ENCODE assay signal across 20 cellular contexts in genomic region chr13:76336889-76337844, GRCh38.
DNase-seq lines count a peak whose midpoint lies in the region; ATAC-seq and TF ChIP-seq lines count a peak whose summit lies in the region.
"Had no signal": no experiment of that assay in that cellular context is flagged by ENCODE, and none has a peak within 500 bp of the region (broad histone marks: within the 10 kb centered on the region; RNA-seq: fewer than 3 reads in every experiment).

No MANE protein-coding gene starts in this region.

- H3K27ac ChIP-seq in cardiac muscle cell (peak overlapping the region; percentile 2), gastrocnemius medialis (no peak overlapping the region)

- CTCF ChIA-PET in WTC11 (lab: Charles Lee): no interaction called here

- H3K27me3 ChIP-seq in MG63: no peaks in the 10 kb centered on the region
- no peaks in the 10 kb centered on the region for H3K27me3 ChIP-seq in cardiac muscle cell
- no peaks in the 10 kb centered on the region for H3K27me3 ChIP-seq in gastrocnemius medialis

- H3K4me1 ChIP-seq in cardiac muscle cell (ENCODE audit: low read depth): no peaks in the 10 kb centered on the region
- H3K4me1 ChIP-seq in gastrocnemius medialis: no peaks in the 10 kb centered on the region

- H3K9me3 Mint-ChIP-seq in WTC11: peaks cover 4% of the 10 kb centered on the region

- no peak overlapping the region for H3K4me3 ChIP-seq in MG63
- H3K4me3 ChIP-seq in cardiac muscle cell: no peak overlapping the region
- no peak overlapping the region for H3K4me3 ChIP-seq in gastrocnemius medialis

- TF ChIP-seq POLR2A in gastrocnemius medialis (IDR thresholded peaks at IDR 0.05): no peak

- H3K36me3 Mint-ChIP-seq in WTC11: peaks cover 4% of the 10 kb centered on the region
- H3K36me3 Mint-ChIP-seq: CD4-positive, CD25-positive, alpha-beta regulatory T cell had no signal

- intact Hi-C loops in gastrocnemius medialis (cut with DNase I; ENCODE audit: low total_unique reads): no loop called here

- H3K36me3 ChIP-seq in MG63 (no peaks in the 10 kb centered on the region), cardiac muscle cell (no peaks in the 10 kb centered on the region), gastrocnemius medialis (no peaks in the 10 kb centered on the region)

- H3K9me3 ChIP-seq in MG63 (no peaks in the 10 kb centered on the region), cardiac muscle cell (ENCODE audit: low read depth) (no peaks in the 10 kb centered on the region), gastrocnemius medialis (no peaks in the 10 kb centered on the region)

- peak; percentile 8 for DNase-seq in MG63
- no peak for DNase-seq in WTC11 (ENCODE audit: low spot score)
- no peak for DNase-seq in cardiac muscle cell (ENCODE audit: low read depth in 1 of 2, low spot score in 1 of 2)
- peak; percentile 10 for DNase-seq in iPS-NIHi7 (ENCODE audit: extremely low spot score)
- no peak for DNase-seq in activated CD8-positive, alpha-beta memory T cell treated with anti-CD3 and anti-CD28 coated beads, Interleukin-2, amount 50 U/mL, for 48 hours
- no peak for DNase-seq in gastrocnemius medialis
- DNase-seq: CD4-positive, CD25-positive, alpha-beta regulatory T cell; DMS79; H9; HFFc6; NCI-H1092 treated with DMSO at 0.1 percent for 48 hours; NCI-H1436 treated with DMSO at 0.1 percent for 48 hours; NCI-H1930; NCI-H510A treated with DMSO at 0.1 percent for 48 hours; NCI-H748 treated with DMSO at 0.1 percent for 48 hours; NK-92 treated with Interleukin-12 subunit alpha and Interleukin-12 subunit beta, amount 100 ng/mL, for 24 hours; OCI-M1; SHP77 had no signal

- in situ Hi-C loops in gastrocnemius medialis (cut with MboI; ENCODE audit: low sequenced_read_pairs in 4 of 4): no loop called here

- H3K4me1 Mint-ChIP-seq in WTC11: no peaks in the 10 kb centered on the region
- H3K4me1 Mint-ChIP-seq: CD4-positive, CD25-positive, alpha-beta regulatory T cell had no signal

- no peak overlapping the region for H3K4me3 Mint-ChIP-seq in WTC11
- H3K4me3 Mint-ChIP-seq: CD4-positive, CD25-positive, alpha-beta regulatory T cell; H9; HFFc6 had no signal

- TF ChIP-seq CTCF in WTC11 (IDR thresholded peaks at IDR 0.05): no peak
- TF ChIP-seq CTCF in cardiac muscle cell (IDR thresholded peaks at IDR 0.05; ENCODE audit: low read depth, low read length): no peak
- TF ChIP-seq CTCF in gastrocnemius medialis (IDR thresholded peaks at IDR 0.05 in 4 of 5, conservative IDR thresholded peaks at IDR 0.05 in 1 of 5): no peak

- peak; percentile 69 for ATAC-seq in WTC11
- ATAC-seq in GM18909 (IDR thresholded peaks at IDR 0.05; ENCODE audit: poor library complexity, unreplicated experiment): no peak
- no peak for ATAC-seq in gastrocnemius medialis
- no peak for ATAC-seq in HG02870 (IDR thresholded peaks at IDR 0.05; ENCODE audit: unreplicated experiment)

- POLR2A ChIA-PET in WTC11 (lab: Charles Lee): no interaction called here

- no peak overlapping the region for H3K27ac Mint-ChIP-seq in WTC11
- H3K27ac Mint-ChIP-seq: CD4-positive, CD25-positive, alpha-beta regulatory T cell; H9; HFFc6 had no signal

- peaks cover 85% of the 10 kb centered on the region for H3K27me3 Mint-ChIP-seq in WTC11 (ENCODE audit: low read depth)
- H3K27me3 Mint-ChIP-seq: CD4-positive, CD25-positive, alpha-beta regulatory T cell had no signal

TF ChIP-seq in WTC11, 78 proteins besides CTCF, POLR2A, EP300 and RAD21:
- TF ChIP-seq GABPB1 (CRISPR knock-in tag; IDR thresholded peaks at IDR 0.05) (no peak), CREB1 (CRISPR knock-in tag; IDR thresholded peaks at IDR 0.05) (no peak), SMAD3 (CRISPR knock-in tag; IDR thresholded peaks at IDR 0.05; ENCODE audit: borderline replicate concordance) (no peak), ETV6 (CRISPR knock-in tag; IDR thresholded peaks at IDR 0.05) (no peak), NR1H2 (CRISPR knock-in tag; IDR thresholded peaks at IDR 0.05) (no peak), CREM (CRISPR knock-in tag; IDR thresholded peaks at IDR 0.05) (no peak), ZNF281 (CRISPR knock-in tag; IDR thresholded peaks at IDR 0.05) (no peak), NFATC4 (CRISPR knock-in tag; IDR thresholded peaks at IDR 0.05) (no peak), ZNF263 (CRISPR knock-in tag; IDR thresholded peaks at IDR 0.05; ENCODE audit: low read depth) (no peak), MYBL2 (CRISPR knock-in tag; IDR thresholded peaks at IDR 0.05) (no peak), FOXP1 (CRISPR knock-in tag; IDR thresholded peaks at IDR 0.05; ENCODE audit: borderline replicate concordance) (no peak), ZNF121 (CRISPR knock-in tag; IDR thresholded peaks at IDR 0.05) (no peak)
- TF ChIP-seq, protein P1, sequence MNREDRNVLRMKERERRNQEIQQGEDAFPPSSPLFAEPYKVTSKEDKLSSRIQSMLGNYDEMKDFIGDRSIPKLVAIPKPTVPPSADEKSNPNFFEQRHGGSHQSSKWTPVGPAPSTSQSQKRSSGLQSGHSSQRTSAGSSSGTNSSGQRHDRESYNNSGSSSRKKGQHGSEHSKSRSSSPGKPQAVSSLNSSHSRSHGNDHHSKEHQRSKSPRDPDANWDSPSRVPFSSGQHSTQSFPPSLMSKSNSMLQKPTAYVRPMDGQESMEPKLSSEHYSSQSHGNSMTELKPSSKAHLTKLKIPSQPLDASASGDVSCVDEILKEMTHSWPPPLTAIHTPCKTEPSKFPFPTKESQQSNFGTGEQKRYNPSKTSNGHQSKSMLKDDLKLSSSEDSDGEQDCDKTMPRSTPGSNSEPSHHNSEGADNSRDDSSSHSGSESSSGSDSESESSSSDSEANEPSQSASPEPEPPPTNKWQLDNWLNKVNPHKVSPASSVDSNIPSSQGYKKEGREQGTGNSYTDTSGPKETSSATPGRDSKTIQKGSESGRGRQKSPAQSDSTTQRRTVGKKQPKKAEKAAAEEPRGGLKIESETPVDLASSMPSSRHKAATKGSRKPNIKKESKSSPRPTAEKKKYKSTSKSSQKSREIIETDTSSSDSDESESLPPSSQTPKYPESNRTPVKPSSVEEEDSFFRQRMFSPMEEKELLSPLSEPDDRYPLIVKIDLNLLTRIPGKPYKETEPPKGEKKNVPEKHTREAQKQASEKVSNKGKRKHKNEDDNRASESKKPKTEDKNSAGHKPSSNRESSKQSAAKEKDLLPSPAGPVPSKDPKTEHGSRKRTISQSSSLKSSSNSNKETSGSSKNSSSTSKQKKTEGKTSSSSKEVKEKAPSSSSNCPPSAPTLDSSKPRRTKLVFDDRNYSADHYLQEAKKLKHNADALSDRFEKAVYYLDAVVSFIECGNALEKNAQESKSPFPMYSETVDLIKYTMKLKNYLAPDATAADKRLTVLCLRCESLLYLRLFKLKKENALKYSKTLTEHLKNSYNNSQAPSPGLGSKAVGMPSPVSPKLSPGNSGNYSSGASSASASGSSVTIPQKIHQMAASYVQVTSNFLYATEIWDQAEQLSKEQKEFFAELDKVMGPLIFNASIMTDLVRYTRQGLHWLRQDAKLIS (CRISPR knock-in tag; IDR thresholded peaks at IDR 0.05; ENCODE audit: borderline replicate concordance): no peak
TF ChIP-seq in WTC11: peak in this region for 0.

Comparison
In these comparisons a context has a peak if more than half of its experiments do, and no peak if none do; other contexts are left out.
1. DNase-seq: peak in MG63 (single experiment) and iPS-NIHi7 (single experiment); none in WTC11 (single experiment), cardiac muscle cell (0 of 2), activated CD8-positive, alpha-beta memory T cell treated with anti-CD3 and anti-CD28 coated beads, Interleukin-2, amount 50 U/mL, for 48 hours (single experiment) and gastrocnemius medialis (0 of 2).